Comparison of ENCODE assay signal across 29 cellular contexts in the genomic region with DNA sequence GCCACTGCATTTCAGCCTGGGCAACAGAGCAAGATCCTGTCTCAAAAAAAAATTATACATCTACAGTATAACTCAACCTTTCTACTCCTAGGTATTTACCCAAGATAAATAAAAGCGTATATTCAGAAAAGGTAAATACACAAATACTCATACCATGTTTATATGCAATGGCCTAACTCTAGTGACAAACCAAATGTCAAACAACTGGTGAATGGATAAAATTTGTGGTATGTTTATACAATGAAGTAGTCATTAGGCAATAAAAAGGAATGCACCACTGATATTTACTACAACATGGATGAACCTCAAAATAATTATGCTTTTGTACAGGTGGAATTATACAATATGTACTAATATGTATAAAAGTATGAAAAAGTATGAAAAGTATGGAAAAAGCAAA.
"Had no signal": no experiment of that assay in that cellular context is flagged by ENCODE, and none has a peak within 500 bp of the region (broad histone marks: within the 10 kb centered on the region; RNA-seq: fewer than 3 reads in every experiment).

No MANE protein-coding gene starts in this region.

- H3K79me2 ChIP-seq: hepatocyte had no signal

- H3K9me3 ChIP-seq: colonic mucosa, esophagus squamous epithelium, gastrocnemius medialis had no signal

- DNase-seq: colonic mucosa; cortex of kidney; dermis blood vessel endothelial cell; dorsolateral prefrontal cortex; effector CD4-positive, alpha-beta T cell; effector CD8-positive, alpha-beta T cell; effector memory CD4-positive, alpha-beta T cell; effector memory CD8-positive, alpha-beta T cell; endodermal cell; erythroblast; esophagus squamous epithelium; foreskin fibroblast; foreskin keratinocyte; foreskin melanocyte; gastrocnemius medialis; glutamatergic neuron; head of caudate nucleus; heart left ventricle; heart right ventricle had no signal

- FAIRE-seq: colon, endometrium, endothelial cell of umbilical vein, frontal cortex had no signal

- H3K27ac ChIP-seq: colonic mucosa, coronary artery, dorsolateral prefrontal cortex, epithelial cell of prostate, esophagus muscularis mucosa, esophagus squamous epithelium, foreskin keratinocyte, gastrocnemius medialis, gastroesophageal sphincter, heart left ventricle, heart right ventricle, hepatocyte had no signal

- H3K4me3 ChIP-seq: colonic mucosa, coronary artery, dorsolateral prefrontal cortex, esophagus muscularis mucosa, esophagus squamous epithelium, gastrocnemius medialis, gastroesophageal sphincter, heart left ventricle, heart right ventricle, hepatocyte had no signal

- H3K4me1 ChIP-seq: colonic mucosa, esophagus squamous epithelium, foreskin keratinocyte, gastroesophageal sphincter had no signal

- H2AFZ ChIP-seq: hepatocyte had no signal

- H3K4me2 ChIP-seq: hepatocyte had no signal

- ATAC-seq: effector memory CD8-positive, alpha-beta T cell; esophagus mucosa; foreskin keratinocyte; gastrocnemius medialis; gastroesophageal sphincter; heart left ventricle; heart right ventricle had no signal

- H3K36me3 ChIP-seq: colonic mucosa, esophagus muscularis mucosa, esophagus squamous epithelium, gastrocnemius medialis, gastroesophageal sphincter, heart left ventricle, heart right ventricle had no signal

- H3K27me3 ChIP-seq: colonic mucosa, dorsolateral prefrontal cortex, esophagus muscularis mucosa, esophagus squamous epithelium, foreskin keratinocyte, gastrocnemius medialis, gastroesophageal sphincter, heart left ventricle, heart right ventricle, hepatocyte had no signal
